12 cellular contexts compared by ENCODE assay signal in genomic region chr3:194313642-194314430, GRCh38. TPM values are rescaled to one million over a fixed set of nuclear protein-coding genes. Genes with fewer than 3 reads are reported as not detected.
DNase-seq lines count a peak whose midpoint lies in the region; ATAC-seq and TF ChIP-seq lines count a peak whose summit lies in the region.
"Had no signal": no experiment of that assay in that cellular context is flagged by ENCODE, and none has a peak within 500 bp of the region (broad histone marks: within the 10 kb centered on the region; RNA-seq: fewer than 3 reads in every experiment).

No MANE protein-coding gene starts in this region.

- H3K27ac ChIP-seq in esophagus muscularis mucosa (replicated peaks in 1 of 4) (peak overlapping the region; percentile 67 to 81 (median 74)), foreskin keratinocyte (no peak overlapping the region)

- H3K27me3 Mint-ChIP-seq in nephron (ENCODE audit: low read depth), result peaks cover 33% of the 10 kb centered on the region

- no peak for TF ChIP-seq POLR2A in esophagus muscularis mucosa (IDR thresholded peaks at IDR 0.05; ENCODE audit: low read depth)

- H3K4me1 ChIP-seq in esophagus muscularis mucosa (peaks cover 30 to 65% (median 63%) of the 10 kb centered on the region in 4 donors), foreskin keratinocyte (no peaks in the 10 kb centered on the region)

- no peak overlapping the region for H3K4me3 ChIP-seq in AG09309 (ENCODE audit: control insufficient read depth, low read depth, low read length)
- H3K4me3 ChIP-seq in MG63, result no peak overlapping the region
- no peak overlapping the region for H3K4me3 ChIP-seq in esophagus muscularis mucosa

- TF ChIP-seq CTCF in AG09309 (IDR thresholded peaks at IDR 0.05; ENCODE audit: control insufficient read depth, insufficient read depth, low read depth, low read length, missing control alignments) (peak; percentile 8), esophagus muscularis mucosa (IDR thresholded peaks at IDR 0.05) (peak in 1 of 3 experiments; percentile 15), nephron (IDR thresholded peaks at IDR 0.05; ENCODE audit: unreplicated experiment in 3 of 3) (no peak), foreskin keratinocyte (conservative IDR thresholded peaks at IDR 0.05) (no peak)

- ATAC-seq in foreskin keratinocyte, result no peak
- no peak for ATAC-seq in activated CD4-positive, CD25-positive, alpha-beta regulatory T cell treated with anti-CD3 and anti-CD28 coated beads, Interleukin-2, amount 50 U/mL, for 24 hours

- peaks cover 6% of the 10 kb centered on the region for H3K36me3 Mint-ChIP-seq in nephron (ENCODE audit: low read depth)

- peaks cover 4% of the 10 kb centered on the region for H3K9me3 Mint-ChIP-seq in nephron

- H3K27me3 ChIP-seq in MG63, result no peaks in the 10 kb centered on the region
- H3K27me3 ChIP-seq in esophagus muscularis mucosa, result peaks cover 0 to 10% (median 0%) of the 10 kb centered on the region in 4 donors
- peaks cover 20% of the 10 kb centered on the region for H3K27me3 ChIP-seq in foreskin keratinocyte

- peaks cover 53% of the 10 kb centered on the region for H3K4me1 Mint-ChIP-seq in nephron

- H3K9me3 ChIP-seq in MG63 (peaks cover 12% of the 10 kb centered on the region), esophagus muscularis mucosa (peaks cover 0 to 6% (median 2%) of the 10 kb centered on the region in 4 donors)

- TF ChIP-seq EP300 in esophagus muscularis mucosa (IDR thresholded peaks at IDR 0.05), result no peak

- 53% methylated on average over 13 of the region's 14 CpGs for WGBS in esophagus muscularis mucosa

- peak overlapping the region; percentile 68 to 81 (median 77) for H3K27ac Mint-ChIP-seq in nephron
- H3K27ac Mint-ChIP-seq: activated CD4-positive, alpha-beta T cell treated with anti-CD3 and anti-CD28 coated beads, Interleukin-2, amount 10 ng/mL, durations not matched to agents 7 days and 5 days had no signal

- intact Hi-C loops in esophagus muscularis mucosa (cut with DNase I), result loop anchor here (2.0 to 10.0 kb wide), 7 partner anchors 47 to 649 kb away; no protein-coding TSS in a partner anchor

- no peaks in the 10 kb centered on the region for H3K36me3 ChIP-seq in MG63
- no peaks in the 10 kb centered on the region for H3K36me3 ChIP-seq in esophagus muscularis mucosa

- DNase-seq in AG09309 (ENCODE audit: low read depth) (no peak), MG63 (peak; percentile 56), esophagus muscularis mucosa (ENCODE audit: extremely low spot score) (no peak), DMS153 (lab: John Stamatoyannopoulos, UW) (no peak), foreskin keratinocyte (no peak), NAMALWA (ENCODE audit: low spot score) (no peak)
- DNase-seq: activated CD4-positive, alpha-beta T cell treated with anti-CD3 and anti-CD28 coated beads, Interleukin-2, amount 10 ng/mL, durations not matched to agents 7 days and 5 days; amniotic stem cell; Karpas-422; naive B cell had no signal

- peak overlapping the region in 1 of 3 experiments; percentile 45 for H3K4me3 Mint-ChIP-seq in nephron
- H3K4me3 Mint-ChIP-seq: activated CD4-positive, alpha-beta T cell treated with anti-CD3 and anti-CD28 coated beads, Interleukin-2, amount 10 ng/mL, durations not matched to agents 7 days and 5 days had no signal

RNA-seq across cellular contexts. Expression of gene CPN2, which starts 37.3 kb away (rescaled TPM):
- total RNA-seq in MG63 (2014; rRNA removed; shearing (Covaris generic); ENCODE audit: low replicate concordance), result not detected in 2 replicates
- total RNA-seq in esophagus muscularis mucosa (not detected), foreskin keratinocyte (not detected in 2 replicates)
- not detected in 2 replicates for polyA plus RNA-seq in foreskin keratinocyte
- total RNA-seq: activated CD4-positive, alpha-beta T cell treated with anti-CD3 and anti-CD28 coated beads, Interleukin-2, amount 10 ng/mL, durations not matched to agents 7 days and 5 days had no signal

RNA-seq across cellular contexts. Expression of gene LRRC15, which starts 55.7 kb away (rescaled TPM):
- total RNA-seq in MG63 (2014; rRNA removed; shearing (Covaris generic); ENCODE audit: low replicate concordance), result 0.07 and 0.49 TPM in 2 replicates
- total RNA-seq in esophagus muscularis mucosa, result under 1 TPM in 3 of 4 donors, not detected in 1; 0.13 to 0.66 (median 0.34) TPM
- total RNA-seq in foreskin keratinocyte, result not detected in 2 replicates
- not detected in 2 replicates for polyA plus RNA-seq in foreskin keratinocyte
- total RNA-seq: activated CD4-positive, alpha-beta T cell treated with anti-CD3 and anti-CD28 coated beads, Interleukin-2, amount 10 ng/mL, durations not matched to agents 7 days and 5 days had no signal
